8 cellular contexts compared by ENCODE assay signal in the genomic region with DNA sequence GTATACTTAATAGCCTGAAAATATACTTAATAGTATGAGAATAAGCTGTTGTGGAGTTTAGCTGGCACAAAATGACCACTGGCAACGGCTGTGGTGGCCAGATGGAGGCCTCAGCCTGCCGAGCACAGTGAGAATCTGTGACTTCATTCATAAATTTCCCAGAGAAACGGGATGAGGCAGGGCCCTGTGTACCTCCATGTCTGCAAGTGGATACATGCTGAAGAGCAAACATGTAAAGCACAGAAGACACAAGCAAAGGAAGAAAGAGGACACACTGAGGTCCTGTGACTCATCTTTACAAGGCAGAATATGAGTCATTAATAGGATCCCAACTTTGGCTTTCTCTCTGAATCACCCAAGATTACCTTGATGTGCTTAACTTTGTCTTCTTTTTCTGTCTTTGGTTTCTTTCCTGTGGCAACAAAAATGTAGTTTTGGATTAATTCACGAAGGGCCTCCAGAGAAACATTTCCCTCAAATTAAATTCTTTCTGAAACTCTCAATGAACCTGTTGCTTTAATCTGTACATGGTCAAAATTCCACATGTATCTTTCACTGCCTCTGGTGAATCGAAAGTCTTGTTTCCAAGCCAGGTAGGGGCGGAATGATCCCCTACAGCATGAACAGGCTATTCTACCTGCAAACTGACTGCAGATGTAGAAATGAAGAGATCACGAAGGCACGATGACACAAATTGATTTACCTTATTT. TPM values are rescaled to one million over a fixed set of nuclear protein-coding genes. Genes with fewer than 3 reads are reported as not detected.
A peak's percentile ranks its signal among the peaks of the same experiment; 100 is the strongest.
DNase-seq lines count a peak whose midpoint lies in the region; ATAC-seq and TF ChIP-seq lines count a peak whose summit lies in the region.

No MANE protein-coding gene starts in this region.

- peak; percentile 81 for ATAC-seq in activated CD8-positive, alpha-beta memory T cell treated with anti-CD3 and anti-CD28 coated beads, Interleukin-2, amount 10 ng/mL, durations not matched to agents 7 days and 5 days
- ATAC-seq in HG02840 (IDR thresholded peaks at IDR 0.05; ENCODE audit: low FRiP score, unreplicated experiment) (peak; percentile 43), mucosa of descending colon (peak; percentile 62)

- peak; percentile 49 for DNase-seq in activated CD8-positive, alpha-beta memory T cell treated with anti-CD3 and anti-CD28 coated beads, Interleukin-2, amount 10 ng/mL, durations not matched to agents 7 days and 5 days
- DNase-seq in activated CD8-positive, alpha-beta memory T cell treated with anti-CD3 and anti-CD28 coated beads, Interleukin-2, amount 50 U/mL, for 48 hours = no peak
- DNase-seq in OCI-M1 (lab: John Stamatoyannopoulos, UW) = peak; percentile 66
- peak; percentile 86 for DNase-seq in choroid plexus epithelial cell (ENCODE audit: low read depth)
- DNase-seq in mucosa of descending colon = no peak
- DNase-seq in stimulated activated naive CD4-positive, alpha-beta T cell (lab: John Stamatoyannopoulos, UW) = no peak
- no peak for DNase-seq in NCI-H510A treated with DMSO at 0.1 percent for 48 hours (lab: John Stamatoyannopoulos, UW)

- no peaks in the 10 kb centered on the region for H3K9me3 ChIP-seq in mucosa of descending colon

- H3K4me1 Mint-ChIP-seq in activated CD8-positive, alpha-beta memory T cell treated with anti-CD3 and anti-CD28 coated beads, Interleukin-2, amount 10 ng/mL, durations not matched to agents 7 days and 5 days = peaks cover 86% of the 10 kb centered on the region

- CTCF ChIA-PET in activated CD8-positive, alpha-beta memory T cell treated with anti-CD3 and anti-CD28 coated beads, Interleukin-2, amount 10 ng/mL, durations not matched to agents 7 days and 5 days (lab: Charles Lee) = interaction anchor here (0.9 to 1.9 kb wide), 13 partner anchors 32 to 230 kb away, joined by 3 to 12 read pairs (median 5); a partner anchor contains a TSS

- peak overlapping the region; percentile 95 for H3K27ac Mint-ChIP-seq in activated CD8-positive, alpha-beta memory T cell treated with anti-CD3 and anti-CD28 coated beads, Interleukin-2, amount 10 ng/mL, durations not matched to agents 7 days and 5 days

- peak overlapping the region; percentile 75 for H3K4me3 Mint-ChIP-seq in activated CD8-positive, alpha-beta memory T cell treated with anti-CD3 and anti-CD28 coated beads, Interleukin-2, amount 10 ng/mL, durations not matched to agents 7 days and 5 days

- TF ChIP-seq CTCF in choroid plexus epithelial cell (conservative IDR thresholded peaks at IDR 0.05; ENCODE audit: low read depth, low read length) (peak; percentile 25), mucosa of descending colon (IDR thresholded peaks at IDR 0.05) (no peak)

- H3K36me3 ChIP-seq in mucosa of descending colon (ENCODE audit: low read depth) = no peaks in the 10 kb centered on the region

- no peaks in the 10 kb centered on the region for H3K27me3 Mint-ChIP-seq in activated CD8-positive, alpha-beta memory T cell treated with anti-CD3 and anti-CD28 coated beads, Interleukin-2, amount 10 ng/mL, durations not matched to agents 7 days and 5 days

- intact Hi-C loops in mucosa of descending colon (cut with DNase I, micrococcal nuclease) = no loop called here

- peaks cover 24% of the 10 kb centered on the region for H3K4me1 ChIP-seq in mucosa of descending colon (ENCODE audit: low read depth)

- peaks cover 2% of the 10 kb centered on the region for H3K9me3 Mint-ChIP-seq in activated CD8-positive, alpha-beta memory T cell treated with anti-CD3 and anti-CD28 coated beads, Interleukin-2, amount 10 ng/mL, durations not matched to agents 7 days and 5 days (ENCODE audit: low read depth)

- H3K4me3 ChIP-seq in choroid plexus epithelial cell (ENCODE audit: low read depth, low read length) (no peak overlapping the region), mucosa of descending colon (no peak overlapping the region)

- H3K36me3 Mint-ChIP-seq in activated CD8-positive, alpha-beta memory T cell treated with anti-CD3 and anti-CD28 coated beads, Interleukin-2, amount 10 ng/mL, durations not matched to agents 7 days and 5 days = peaks cover 59% of the 10 kb centered on the region

RNA-seq across cellular contexts. Expression of a gene that starts 56.4 kb away (rescaled TPM):
- total RNA-seq in activated CD8-positive, alpha-beta memory T cell treated with anti-CD3 and anti-CD28 coated beads, Interleukin-2, amount 10 ng/mL, durations not matched to agents 7 days and 5 days = 100 to 1,000 TPM in 1 of 2 experiments, 10 to 100 TPM in 1; 81.6 to 112 TPM
- 10 to 100 TPM; 39.3 to 59.8 (median 53.5) TPM for total RNA-seq in mucosa of descending colon

Comparison
In these comparisons a context has a peak if more than half of its experiments do, and no peak if none do; other contexts are left out.
1. DNase-seq: peak in activated CD8-positive, alpha-beta memory T cell treated with anti-CD3 and anti-CD28 coated beads, Interleukin-2, amount 10 ng/mL, durations not matched to agents 7 days and 5 days (single experiment), OCI-M1 (single experiment) and choroid plexus epithelial cell (single experiment); none in activated CD8-positive, alpha-beta memory T cell treated with anti-CD3 and anti-CD28 coated beads, Interleukin-2, amount 50 U/mL, for 48 hours (single experiment), mucosa of descending colon (0 of 3), stimulated activated naive CD4-positive, alpha-beta T cell (0 of 6) and NCI-H510A treated with DMSO at 0.1 percent for 48 hours (single experiment).
2. Peak in every context shown above with its lines, with median percentiles within 50 percentile points of each other: ATAC-seq.